In the genomic region with DNA sequence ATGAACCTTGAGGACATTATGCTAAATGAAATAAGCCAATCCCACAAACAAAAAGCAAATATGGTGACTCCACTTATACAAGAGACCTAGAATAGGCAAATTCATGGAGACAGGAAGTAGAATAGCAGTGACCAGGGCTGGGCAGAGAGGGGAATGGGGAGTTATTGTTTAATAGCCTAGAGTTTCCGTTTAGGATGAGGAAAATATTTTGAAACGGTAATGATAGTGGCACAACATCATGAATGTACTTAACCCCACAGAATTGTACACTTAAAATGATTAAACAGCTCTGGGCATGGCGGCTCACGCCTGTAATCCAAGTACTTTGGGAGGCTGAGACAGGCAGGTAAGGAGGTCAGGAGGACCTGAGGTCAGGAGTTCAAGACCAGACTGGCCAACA, we compare ENCODE assay signal across 6 cellular contexts.
"Had no signal": no experiment of that assay in that cellular context is flagged by ENCODE, and none has a peak within 500 bp of the region (broad histone marks: within the 10 kb centered on the region; RNA-seq: fewer than 3 reads in every experiment).

No MANE protein-coding gene starts in this region.

- H3K4me3 ChIP-seq: GM23248, HAP-1 had no signal

- H3K36me3 ChIP-seq: HAP-1 had no signal

- H3K4me1 ChIP-seq: HAP-1 had no signal

- DNase-seq: GM23248, GOT3, H7, HFFc6 had no signal

- H3K9me3 ChIP-seq: HAP-1 had no signal

- H3K27ac ChIP-seq: GM23248, HL-60 had no signal
